Comparison of ENCODE assay signal across 31 cellular contexts in the genomic region with DNA sequence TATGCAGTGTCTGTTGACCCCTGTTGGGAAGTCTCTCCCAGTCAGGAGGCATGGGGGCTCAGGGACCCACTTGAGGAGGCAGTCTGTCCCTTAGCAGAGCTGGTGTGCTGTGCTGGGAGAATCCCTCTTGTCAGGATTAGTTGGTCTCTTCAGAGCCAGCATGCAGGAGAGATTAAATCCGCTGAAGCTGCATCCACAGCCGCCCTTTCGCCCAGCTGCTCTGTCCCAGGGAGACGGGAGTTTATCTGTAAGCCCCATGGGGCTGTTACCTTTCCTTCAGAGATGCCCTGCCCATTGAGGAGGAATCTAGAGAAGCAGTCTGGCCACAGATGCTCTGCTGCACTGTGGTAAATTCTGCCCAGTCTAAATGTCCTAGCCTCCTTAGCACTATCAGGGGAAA. TPM values are rescaled to one million over a fixed set of nuclear protein-coding genes. Genes with fewer than 3 reads are reported as not detected.
"Had no signal": no experiment of that assay in that cellular context is flagged by ENCODE, and none has a peak within 500 bp of the region (broad histone marks: within the 10 kb centered on the region; RNA-seq: fewer than 3 reads in every experiment).

No MANE protein-coding gene starts in this region.

- H3K4me3 ChIP-seq: dorsolateral prefrontal cortex, esophagus muscularis mucosa, gastroesophageal sphincter, heart left ventricle, hepatocyte, mucosa of descending colon, psoas muscle, sigmoid colon, thoracic aorta, tibial nerve, upper lobe of left lung had no signal

- ATAC-seq: foreskin keratinocyte; gastroesophageal sphincter; heart left ventricle; left lobe of liver; mucosa of descending colon; natural killer cell treated with Interleukin-12 subunit alpha and Interleukin-12 subunit beta and Interleukin-15 and Interleukin-18, amount 100 ng/mL, for 72 hours; psoas muscle; right cardiac atrium; stimulated activated memory B cell treated with anti-CD40 and anti-IgM and Interleukin-4, amounts not matched to agents 10 μg/mL and 1 μg/mL and 100 μg/mL, for 72 hours had no signal

- H3K4me1 ChIP-seq: esophagus muscularis mucosa, foreskin keratinocyte, gastroesophageal sphincter, heart left ventricle, psoas muscle, sigmoid colon, tibial nerve, upper lobe of left lung had no signal

- H3K36me3 ChIP-seq: esophagus muscularis mucosa, gastroesophageal sphincter, heart left ventricle, sigmoid colon, thoracic aorta, tibial nerve, upper lobe of left lung had no signal

- H2AFZ ChIP-seq: hepatocyte had no signal

- H3K4me2 ChIP-seq: hepatocyte had no signal

- H3K27me3 ChIP-seq: gastroesophageal sphincter, hepatocyte, sigmoid colon, tibial nerve, upper lobe of left lung had no signal

- H3K27ac ChIP-seq: dorsolateral prefrontal cortex, esophagus muscularis mucosa, foreskin keratinocyte, gastroesophageal sphincter, heart left ventricle, hepatocyte, psoas muscle, sigmoid colon, thoracic aorta, tibial nerve, upper lobe of left lung had no signal

- H3K9me3 ChIP-seq: esophagus muscularis mucosa, gastroesophageal sphincter, mucosa of descending colon, psoas muscle, sigmoid colon, thoracic aorta, tibial nerve, upper lobe of left lung had no signal

- DNase-seq: dorsolateral prefrontal cortex; effector CD8-positive, alpha-beta T cell; foreskin keratinocyte; heart left ventricle; kidney; mesenchymal stem cell; mucosa of descending colon; naive B cell; nucleus accumbens; psoas muscle; right cardiac atrium; sigmoid colon; stimulated activated CD4-positive, alpha-beta T cell treated with anti-CD3 and anti-CD28 coated beads, Interleukin-4, amount 100 ng/mL, for 4 hours; upper lobe of left lung had no signal

RNA-seq across cellular contexts. Expression of a gene that starts 13.1 kb away (rescaled TPM):
- total RNA-seq: endothelial cell of umbilical vein, epithelial cell of proximal tubule, fibroblast of lung, foreskin keratinocyte, hepatocyte, left lobe of liver, lung microvascular endothelial cell, mesothelial cell of epicardium, neural crest cell, osteocyte, sigmoid colon, tibial nerve had no signal
- polyA plus RNA-seq: endothelial cell of umbilical vein, fibroblast of lung, foreskin keratinocyte, hepatocyte had no signal

RNA-seq across cellular contexts. Expression of a gene that starts 30.5 kb away (rescaled TPM):
- total RNA-seq: endothelial cell of umbilical vein, epithelial cell of proximal tubule, fibroblast of lung, foreskin keratinocyte, left lobe of liver, lung microvascular endothelial cell, mesothelial cell of epicardium, neural crest cell, psoas muscle, renal cortical epithelial cell, right cardiac atrium, thoracic aorta, tibial nerve had no signal
- polyA plus RNA-seq: endothelial cell of umbilical vein, fibroblast of lung, foreskin keratinocyte, heart left ventricle, hepatocyte, psoas muscle had no signal

RNA-seq across cellular contexts. Expression of a gene that starts 39.4 kb away (rescaled TPM):
- polyA plus RNA-seq: hepatocyte had no signal

RNA-seq across cellular contexts. Expression of a gene that starts 45.9 kb away (rescaled TPM):
- total RNA-seq: endothelial cell of umbilical vein, epithelial cell of proximal tubule, esophagus muscularis mucosa, fibroblast of lung, foreskin keratinocyte, gastroesophageal sphincter, heart left ventricle, hepatocyte, left lobe of liver, lung microvascular endothelial cell, mesothelial cell of epicardium, neural crest cell, psoas muscle, renal cortical epithelial cell, right cardiac atrium, sigmoid colon, skeletal muscle tissue, tibial nerve had no signal
- polyA plus RNA-seq: endothelial cell of umbilical vein, fibroblast of lung, foreskin keratinocyte, heart left ventricle, hepatocyte, psoas muscle, right cardiac atrium had no signal

RNA-seq across cellular contexts. Expression of a gene that starts 56.8 kb away (rescaled TPM):
- total RNA-seq: endothelial cell of umbilical vein, epithelial cell of proximal tubule, fibroblast of lung, foreskin keratinocyte, hepatocyte, left lobe of liver, lung microvascular endothelial cell, mesothelial cell of epicardium, neural crest cell, psoas muscle, renal cortical epithelial cell, right cardiac atrium, skeletal muscle tissue, tibial nerve had no signal
- polyA plus RNA-seq: endothelial cell of umbilical vein, fibroblast of lung, foreskin keratinocyte, heart left ventricle, hepatocyte, right cardiac atrium had no signal
